8 cellular contexts compared by ENCODE assay signal in the genomic region with DNA sequence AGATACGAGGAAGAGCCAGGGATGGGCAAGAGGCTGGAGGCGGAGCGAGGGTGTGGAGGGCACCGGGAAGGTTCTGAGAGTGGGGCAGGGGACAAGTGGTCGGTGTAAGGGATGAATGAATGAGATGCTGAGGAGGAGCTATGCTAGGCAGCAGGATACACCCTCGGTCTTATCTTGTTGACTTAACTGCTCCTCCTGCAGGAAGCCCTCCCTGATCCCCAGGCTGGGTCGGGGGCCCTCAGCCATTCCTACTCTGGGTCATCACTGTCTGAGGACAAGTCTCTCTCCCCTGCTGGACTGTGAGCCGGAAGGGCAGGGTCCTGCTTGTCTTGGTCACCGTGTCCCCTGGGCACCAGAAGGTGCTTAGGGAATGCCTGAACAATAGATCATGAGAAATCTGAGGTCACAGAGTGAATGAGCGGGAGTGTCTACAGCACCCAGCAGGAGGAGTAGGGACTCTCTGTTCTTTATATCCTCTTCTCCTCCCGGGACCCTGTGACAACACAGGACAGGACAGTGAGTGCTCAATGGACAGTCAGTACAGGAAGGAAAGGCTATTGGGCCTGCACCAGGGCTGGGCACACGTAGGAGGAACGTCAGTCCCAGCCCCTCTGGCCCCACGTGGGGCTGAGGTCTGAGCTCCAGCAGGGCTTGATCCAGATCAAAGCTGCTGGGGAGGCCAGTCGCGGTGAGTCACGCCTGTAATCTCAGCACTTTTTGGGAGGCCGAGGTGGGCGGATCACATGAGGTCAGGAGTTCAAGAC. TPM values are rescaled to one million over a fixed set of nuclear protein-coding genes. Genes with fewer than 3 reads are reported as not detected.
DNase-seq lines count a peak whose midpoint lies in the region; ATAC-seq and TF ChIP-seq lines count a peak whose summit lies in the region.

No MANE protein-coding gene starts in this region.

- H3K9me3 Mint-ChIP-seq in activated CD4-positive, alpha-beta memory T cell treated with anti-CD3 and anti-CD28 coated beads for 36 hours, result peaks cover 5% of the 10 kb centered on the region
- H3K9me3 Mint-ChIP-seq in activated CD4-positive, alpha-beta memory T cell treated with anti-CD3 and anti-CD28 coated beads, Interleukin-2, amount 10 ng/mL, durations not matched to agents 7 days and 5 days, result peaks cover 2% of the 10 kb centered on the region
- no peaks in the 10 kb centered on the region for H3K9me3 Mint-ChIP-seq in activated B cell treated with CpG ODN at 0.5 μM for 24 hours

- DNase-seq in activated CD4-positive, alpha-beta memory T cell treated with anti-CD3 and anti-CD28 coated beads for 36 hours, result peak; percentile 51
- no peak for DNase-seq in activated CD4-positive, alpha-beta memory T cell treated with anti-CD3 and anti-CD28 coated beads, Interleukin-2, amount 10 ng/mL, durations not matched to agents 7 days and 5 days
- no peak for DNase-seq in activated B cell treated with CpG ODN at 0.5 μM for 24 hours
- peak; percentile 67 for DNase-seq in right atrium auricular region (ENCODE audit: low spot score)
- DNase-seq in NCI-H446 (lab: John Stamatoyannopoulos, UW), result no peak
- DNase-seq in NCI-H2171 (lab: John Stamatoyannopoulos, UW), result no peak

- H3K4me3 ChIP-seq in right atrium auricular region (peak overlapping the region; percentile 2 to 41), subcutaneous abdominal adipose tissue (ENCODE audit: low read depth in 1 of 5, low read length in 5 of 5) (peak overlapping the region in 3 of 5 donors; percentile 38 to 66 (median 51))

- peaks cover 13% of the 10 kb centered on the region for H3K27me3 Mint-ChIP-seq in activated CD4-positive, alpha-beta memory T cell treated with anti-CD3 and anti-CD28 coated beads for 36 hours
- peaks cover 33% of the 10 kb centered on the region for H3K27me3 Mint-ChIP-seq in activated CD4-positive, alpha-beta memory T cell treated with anti-CD3 and anti-CD28 coated beads, Interleukin-2, amount 10 ng/mL, durations not matched to agents 7 days and 5 days
- H3K27me3 Mint-ChIP-seq in activated B cell treated with CpG ODN at 0.5 μM for 24 hours, result peaks cover 45% of the 10 kb centered on the region

- no peak for TF ChIP-seq CTCF in activated B cell treated with CpG ODN at 0.5 μM for 24 hours (IDR thresholded peaks at IDR 0.05)
- no peak for TF ChIP-seq CTCF in right atrium auricular region (IDR thresholded peaks at IDR 0.05)

- H3K27ac Mint-ChIP-seq in activated CD4-positive, alpha-beta memory T cell treated with anti-CD3 and anti-CD28 coated beads for 36 hours, result no peak overlapping the region
- H3K27ac Mint-ChIP-seq in activated CD4-positive, alpha-beta memory T cell treated with anti-CD3 and anti-CD28 coated beads, Interleukin-2, amount 10 ng/mL, durations not matched to agents 7 days and 5 days, result no peak overlapping the region
- no peak overlapping the region for H3K27ac Mint-ChIP-seq in activated B cell treated with CpG ODN at 0.5 μM for 24 hours

- H3K27me3 ChIP-seq in right atrium auricular region, result peaks cover 0 to 11% of the 10 kb centered on the region in 2 donors
- peaks cover 47 to 74% (median 71%) of the 10 kb centered on the region in 5 donors for H3K27me3 ChIP-seq in subcutaneous abdominal adipose tissue (ENCODE audit: control insufficient read depth in 5 of 5, insufficient read depth in 4 of 5, low read length in 5 of 5)

- H3K4me1 ChIP-seq in right atrium auricular region (peaks cover 0 to 32% of the 10 kb centered on the region in 2 donors), subcutaneous abdominal adipose tissue (ENCODE audit: control insufficient read depth in 5 of 5, insufficient read depth in 5 of 5, low read length in 5 of 5) (peaks cover 0 to 28% (median 27%) of the 10 kb centered on the region in 5 donors)

- H3K9ac ChIP-seq in subcutaneous abdominal adipose tissue (ENCODE audit: low read length in 5 of 5), result no peak overlapping the region

- peaks cover 20% of the 10 kb centered on the region for H3K4me1 Mint-ChIP-seq in activated CD4-positive, alpha-beta memory T cell treated with anti-CD3 and anti-CD28 coated beads for 36 hours (ENCODE audit: low read depth)
- H3K4me1 Mint-ChIP-seq in activated CD4-positive, alpha-beta memory T cell treated with anti-CD3 and anti-CD28 coated beads, Interleukin-2, amount 10 ng/mL, durations not matched to agents 7 days and 5 days, result peaks cover 28% of the 10 kb centered on the region
- peaks cover 15% of the 10 kb centered on the region for H3K4me1 Mint-ChIP-seq in activated B cell treated with CpG ODN at 0.5 μM for 24 hours

- peaks cover 4% of the 10 kb centered on the region for H3K36me3 Mint-ChIP-seq in activated CD4-positive, alpha-beta memory T cell treated with anti-CD3 and anti-CD28 coated beads for 36 hours
- peaks cover 4% of the 10 kb centered on the region for H3K36me3 Mint-ChIP-seq in activated CD4-positive, alpha-beta memory T cell treated with anti-CD3 and anti-CD28 coated beads, Interleukin-2, amount 10 ng/mL, durations not matched to agents 7 days and 5 days (ENCODE audit: low read depth)
- H3K36me3 Mint-ChIP-seq in activated B cell treated with CpG ODN at 0.5 μM for 24 hours (ENCODE audit: low read depth), result no peaks in the 10 kb centered on the region

- no peak overlapping the region for H3K4me3 Mint-ChIP-seq in activated CD4-positive, alpha-beta memory T cell treated with anti-CD3 and anti-CD28 coated beads for 36 hours
- no peak overlapping the region for H3K4me3 Mint-ChIP-seq in activated CD4-positive, alpha-beta memory T cell treated with anti-CD3 and anti-CD28 coated beads, Interleukin-2, amount 10 ng/mL, durations not matched to agents 7 days and 5 days
- peak overlapping the region; percentile 68 for H3K4me3 Mint-ChIP-seq in activated B cell treated with CpG ODN at 0.5 μM for 24 hours

- ATAC-seq in activated B cell treated with CpG ODN at 0.5 μM for 24 hours (ENCODE audit: low read depth) (no peak), GM19035 (IDR thresholded peaks at IDR 0.05; ENCODE audit: unreplicated experiment) (no peak)

- H3K9me3 ChIP-seq in right atrium auricular region, result no peaks in the 10 kb centered on the region
- H3K9me3 ChIP-seq in subcutaneous abdominal adipose tissue (ENCODE audit: control insufficient read depth in 5 of 5, low read length in 5 of 5), result no peaks in the 10 kb centered on the region

- H3K27ac ChIP-seq in right atrium auricular region (peak overlapping the region in 1 of 2 donors; percentile 41), subcutaneous abdominal adipose tissue (ENCODE audit: low read depth, low read length) (no peak overlapping the region)

- H3K36me3 ChIP-seq in right atrium auricular region (no peaks in the 10 kb centered on the region), subcutaneous abdominal adipose tissue (ENCODE audit: control insufficient read depth in 5 of 5, insufficient read depth in 5 of 5, low read length in 5 of 5) (no peaks in the 10 kb centered on the region)

- POLR2A ChIA-PET in activated CD4-positive, alpha-beta memory T cell treated with anti-CD3 and anti-CD28 coated beads for 36 hours (lab: Charles Lee), result interaction anchor here (1.1 kb wide), 1 partner anchor 24 kb away, joined by 4 read pairs; the partner anchor contains the start of genes BLOC1S3 and TRAPPC6A
- POLR2A ChIA-PET in activated CD4-positive, alpha-beta memory T cell treated with anti-CD3 and anti-CD28 coated beads, Interleukin-2, amount 10 ng/mL, durations not matched to agents 7 days and 5 days (lab: Charles Lee), result interaction anchor here (0.5 to 3.3 kb wide), 4 partner anchors 16 to 222 kb away, joined by 3 to 20 read pairs (median 6); partner anchors contain the start of genes BLOC1S3 and TRAPPC6A
- POLR2A ChIA-PET in activated B cell treated with CpG ODN at 0.5 μM for 24 hours (lab: Charles Lee), result interaction anchor here (2.5 kb wide), 1 partner anchor 24 kb away, joined by 18 read pairs; the partner anchor contains the start of genes BLOC1S3 and TRAPPC6A

- intact Hi-C loops in activated CD4-positive, alpha-beta memory T cell treated with anti-CD3 and anti-CD28 coated beads for 36 hours (cut with micrococcal nuclease), result no loop called here
- intact Hi-C loops in activated B cell treated with CpG ODN at 0.5 μM for 24 hours (cut with micrococcal nuclease), result no loop called here

- CTCF ChIA-PET in activated CD4-positive, alpha-beta memory T cell treated with anti-CD3 and anti-CD28 coated beads for 36 hours (lab: Charles Lee), result interaction anchor here (1.1 to 2.0 kb wide), 2 partner anchors 10 to 33 kb away, joined by 7 read pairs; no protein-coding TSS in a partner anchor
- CTCF ChIA-PET in activated CD4-positive, alpha-beta memory T cell treated with anti-CD3 and anti-CD28 coated beads, Interleukin-2, amount 10 ng/mL, durations not matched to agents 7 days and 5 days (lab: Charles Lee), result interaction anchor here (1.0 to 3.3 kb wide), 4 partner anchors 10 to 62 kb away, joined by 3 to 9 read pairs (median 4); partner anchors contain the start of genes BLOC1S3 and TRAPPC6A
- CTCF ChIA-PET in activated B cell treated with CpG ODN at 0.5 μM for 24 hours (lab: Charles Lee), result interaction anchor here (2.9 kb wide), 1 partner anchor 62 kb away, joined by 8 read pairs; no protein-coding TSS in a partner anchor

RNA-seq across cellular contexts. Expression of gene NKPD1, which starts 6.5 kb away (rescaled TPM):
- under 1 TPM; 0.10 to 0.22 TPM for total RNA-seq in activated CD4-positive, alpha-beta memory T cell treated with anti-CD3 and anti-CD28 coated beads for 36 hours
- under 1 TPM; 0.10 to 0.15 TPM for total RNA-seq in activated CD4-positive, alpha-beta memory T cell treated with anti-CD3 and anti-CD28 coated beads, Interleukin-2, amount 10 ng/mL, durations not matched to agents 7 days and 5 days
- 0.11 and 0.12 TPM in 2 replicates for total RNA-seq in activated B cell treated with CpG ODN at 0.5 μM for 24 hours
- under 1 TPM; 0.16 to 0.22 TPM for total RNA-seq in right atrium auricular region

RNA-seq across cellular contexts. Expression of gene TRAPPC6A, which starts 23.8 kb away (rescaled TPM):
- 10 to 100 TPM; 35.1 to 39.9 TPM for total RNA-seq in activated CD4-positive, alpha-beta memory T cell treated with anti-CD3 and anti-CD28 coated beads for 36 hours
- 10 to 100 TPM; 64.4 to 65.0 TPM for total RNA-seq in activated CD4-positive, alpha-beta memory T cell treated with anti-CD3 and anti-CD28 coated beads, Interleukin-2, amount 10 ng/mL, durations not matched to agents 7 days and 5 days
- total RNA-seq in activated B cell treated with CpG ODN at 0.5 μM for 24 hours (51.8 and 56.0 TPM in 2 replicates), right atrium auricular region (10 to 100 TPM; 17.9 to 22.8 TPM)

RNA-seq across cellular contexts. Expression of gene BLOC1S3, which starts 24.3 kb away (rescaled TPM):
- 10 to 100 TPM; 10.4 to 11.8 TPM for total RNA-seq in activated CD4-positive, alpha-beta memory T cell treated with anti-CD3 and anti-CD28 coated beads for 36 hours
- total RNA-seq in activated CD4-positive, alpha-beta memory T cell treated with anti-CD3 and anti-CD28 coated beads, Interleukin-2, amount 10 ng/mL, durations not matched to agents 7 days and 5 days, result 10 to 100 TPM; 16.3 to 20.4 TPM
- total RNA-seq in activated B cell treated with CpG ODN at 0.5 μM for 24 hours (15.6 and 16.5 TPM in 2 replicates), right atrium auricular region (1 to 10 TPM; 5.0 to 5.6 TPM)

Comparison
In these comparisons a context has a peak if more than half of its experiments do, and no peak if none do; other contexts are left out.
1. DNase-seq: peak in activated CD4-positive, alpha-beta memory T cell treated with anti-CD3 and anti-CD28 coated beads for 36 hours (single experiment) and right atrium auricular region (single experiment); none in activated CD4-positive, alpha-beta memory T cell treated with anti-CD3 and anti-CD28 coated beads, Interleukin-2, amount 10 ng/mL, durations not matched to agents 7 days and 5 days (single experiment), activated B cell treated with CpG ODN at 0.5 μM for 24 hours (single experiment), NCI-H446 (0 of 2) and NCI-H2171 (single experiment).